In the genomic region with DNA sequence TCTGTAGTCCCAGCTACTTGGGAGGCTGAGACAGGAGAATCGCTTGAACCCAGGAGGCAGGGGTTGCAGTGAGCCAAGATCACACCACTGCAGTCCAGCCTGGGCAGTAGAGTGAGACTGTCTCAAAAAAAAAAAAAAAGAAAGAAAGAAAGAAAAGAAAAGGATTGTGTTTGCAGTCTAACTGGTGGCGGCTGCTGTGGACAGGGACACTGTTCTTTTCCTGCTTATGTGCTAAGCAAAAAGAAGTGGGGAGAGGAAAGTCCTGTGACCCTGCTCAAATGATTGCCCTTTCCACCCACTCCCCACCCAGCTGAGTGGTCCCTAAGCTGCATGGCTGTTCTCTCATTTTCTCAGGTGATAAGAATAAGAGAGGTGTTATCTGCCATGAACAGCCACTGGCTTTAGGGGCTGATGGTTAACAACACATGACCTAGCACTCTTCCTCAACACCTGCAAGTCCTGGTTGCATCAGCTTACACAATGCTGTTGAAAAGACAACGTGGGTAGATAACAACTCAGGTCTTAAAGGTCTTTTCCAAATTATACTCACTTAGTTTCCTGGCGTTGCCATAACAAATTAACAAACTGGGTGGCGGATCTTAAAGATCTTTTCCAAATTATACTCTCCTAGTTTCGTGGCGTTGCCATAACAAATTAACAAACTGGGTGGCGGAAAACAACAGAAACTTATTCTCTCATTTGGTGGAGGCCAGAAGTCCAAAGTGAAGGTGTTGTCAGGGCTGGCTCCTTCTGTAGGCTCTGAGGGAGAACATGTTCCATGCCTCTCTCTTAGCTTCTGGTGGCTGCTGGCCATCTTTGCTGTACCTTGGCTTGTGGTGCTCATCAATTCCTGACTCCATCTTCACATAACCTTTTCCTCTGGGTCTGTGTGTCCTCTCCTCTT, we compare ENCODE assay signal across 1 cellular context.
TF ChIP-seq lines count a peak whose summit lies in the region.

No MANE protein-coding gene starts in this region.

TF ChIP-seq in K562, 482 proteins besides CTCF, POLR2A, EP300 and RAD21 (continued from another document and continues in another):
- TF ChIP-seq, protein P1, sequence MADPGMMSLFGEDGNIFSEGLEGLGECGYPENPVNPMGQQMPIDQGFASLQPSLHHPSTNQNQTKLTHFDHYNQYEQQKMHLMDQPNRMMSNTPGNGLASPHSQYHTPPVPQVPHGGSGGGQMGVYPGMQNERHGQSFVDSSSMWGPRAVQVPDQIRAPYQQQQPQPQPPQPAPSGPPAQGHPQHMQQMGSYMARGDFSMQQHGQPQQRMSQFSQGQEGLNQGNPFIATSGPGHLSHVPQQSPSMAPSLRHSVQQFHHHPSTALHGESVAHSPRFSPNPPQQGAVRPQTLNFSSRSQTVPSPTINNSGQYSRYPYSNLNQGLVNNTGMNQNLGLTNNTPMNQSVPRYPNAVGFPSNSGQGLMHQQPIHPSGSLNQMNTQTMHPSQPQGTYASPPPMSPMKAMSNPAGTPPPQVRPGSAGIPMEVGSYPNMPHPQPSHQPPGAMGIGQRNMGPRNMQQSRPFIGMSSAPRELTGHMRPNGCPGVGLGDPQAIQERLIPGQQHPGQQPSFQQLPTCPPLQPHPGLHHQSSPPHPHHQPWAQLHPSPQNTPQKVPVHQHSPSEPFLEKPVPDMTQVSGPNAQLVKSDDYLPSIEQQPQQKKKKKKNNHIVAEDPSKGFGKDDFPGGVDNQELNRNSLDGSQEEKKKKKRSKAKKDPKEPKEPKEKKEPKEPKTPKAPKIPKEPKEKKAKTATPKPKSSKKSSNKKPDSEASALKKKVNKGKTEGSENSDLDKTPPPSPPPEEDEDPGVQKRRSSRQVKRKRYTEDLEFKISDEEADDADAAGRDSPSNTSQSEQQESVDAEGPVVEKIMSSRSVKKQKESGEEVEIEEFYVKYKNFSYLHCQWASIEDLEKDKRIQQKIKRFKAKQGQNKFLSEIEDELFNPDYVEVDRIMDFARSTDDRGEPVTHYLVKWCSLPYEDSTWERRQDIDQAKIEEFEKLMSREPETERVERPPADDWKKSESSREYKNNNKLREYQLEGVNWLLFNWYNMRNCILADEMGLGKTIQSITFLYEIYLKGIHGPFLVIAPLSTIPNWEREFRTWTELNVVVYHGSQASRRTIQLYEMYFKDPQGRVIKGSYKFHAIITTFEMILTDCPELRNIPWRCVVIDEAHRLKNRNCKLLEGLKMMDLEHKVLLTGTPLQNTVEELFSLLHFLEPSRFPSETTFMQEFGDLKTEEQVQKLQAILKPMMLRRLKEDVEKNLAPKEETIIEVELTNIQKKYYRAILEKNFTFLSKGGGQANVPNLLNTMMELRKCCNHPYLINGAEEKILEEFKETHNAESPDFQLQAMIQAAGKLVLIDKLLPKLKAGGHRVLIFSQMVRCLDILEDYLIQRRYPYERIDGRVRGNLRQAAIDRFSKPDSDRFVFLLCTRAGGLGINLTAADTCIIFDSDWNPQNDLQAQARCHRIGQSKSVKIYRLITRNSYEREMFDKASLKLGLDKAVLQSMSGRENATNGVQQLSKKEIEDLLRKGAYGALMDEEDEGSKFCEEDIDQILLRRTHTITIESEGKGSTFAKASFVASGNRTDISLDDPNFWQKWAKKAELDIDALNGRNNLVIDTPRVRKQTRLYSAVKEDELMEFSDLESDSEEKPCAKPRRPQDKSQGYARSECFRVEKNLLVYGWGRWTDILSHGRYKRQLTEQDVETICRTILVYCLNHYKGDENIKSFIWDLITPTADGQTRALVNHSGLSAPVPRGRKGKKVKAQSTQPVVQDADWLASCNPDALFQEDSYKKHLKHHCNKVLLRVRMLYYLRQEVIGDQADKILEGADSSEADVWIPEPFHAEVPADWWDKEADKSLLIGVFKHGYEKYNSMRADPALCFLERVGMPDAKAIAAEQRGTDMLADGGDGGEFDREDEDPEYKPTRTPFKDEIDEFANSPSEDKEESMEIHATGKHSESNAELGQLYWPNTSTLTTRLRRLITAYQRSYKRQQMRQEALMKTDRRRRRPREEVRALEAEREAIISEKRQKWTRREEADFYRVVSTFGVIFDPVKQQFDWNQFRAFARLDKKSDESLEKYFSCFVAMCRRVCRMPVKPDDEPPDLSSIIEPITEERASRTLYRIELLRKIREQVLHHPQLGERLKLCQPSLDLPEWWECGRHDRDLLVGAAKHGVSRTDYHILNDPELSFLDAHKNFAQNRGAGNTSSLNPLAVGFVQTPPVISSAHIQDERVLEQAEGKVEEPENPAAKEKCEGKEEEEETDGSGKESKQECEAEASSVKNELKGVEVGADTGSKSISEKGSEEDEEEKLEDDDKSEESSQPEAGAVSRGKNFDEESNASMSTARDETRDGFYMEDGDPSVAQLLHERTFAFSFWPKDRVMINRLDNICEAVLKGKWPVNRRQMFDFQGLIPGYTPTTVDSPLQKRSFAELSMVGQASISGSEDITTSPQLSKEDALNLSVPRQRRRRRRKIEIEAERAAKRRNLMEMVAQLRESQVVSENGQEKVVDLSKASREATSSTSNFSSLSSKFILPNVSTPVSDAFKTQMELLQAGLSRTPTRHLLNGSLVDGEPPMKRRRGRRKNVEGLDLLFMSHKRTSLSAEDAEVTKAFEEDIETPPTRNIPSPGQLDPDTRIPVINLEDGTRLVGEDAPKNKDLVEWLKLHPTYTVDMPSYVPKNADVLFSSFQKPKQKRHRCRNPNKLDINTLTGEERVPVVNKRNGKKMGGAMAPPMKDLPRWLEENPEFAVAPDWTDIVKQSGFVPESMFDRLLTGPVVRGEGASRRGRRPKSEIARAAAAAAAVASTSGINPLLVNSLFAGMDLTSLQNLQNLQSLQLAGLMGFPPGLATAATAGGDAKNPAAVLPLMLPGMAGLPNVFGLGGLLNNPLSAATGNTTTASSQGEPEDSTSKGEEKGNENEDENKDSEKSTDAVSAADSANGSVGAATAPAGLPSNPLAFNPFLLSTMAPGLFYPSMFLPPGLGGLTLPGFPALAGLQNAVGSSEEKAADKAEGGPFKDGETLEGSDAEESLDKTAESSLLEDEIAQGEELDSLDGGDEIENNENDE (IDR thresholded peaks at IDR 0.05; ENCODE audit: low read depth, low read length) = no peak
- TF ChIP-seq SLC30A9 (CRISPR knock-in tag; IDR thresholded peaks at IDR 0.05) = no peak
- TF ChIP-seq XRCC5 (IDR thresholded peaks at IDR 0.05; ENCODE audit: low read depth, low read length) = peak; percentile 75; the same call in 1 of the 2 replicates
- TF ChIP-seq ZNF583 (CRISPR knock-in tag; IDR thresholded peaks at IDR 0.05) = peak; percentile 75; the same call in 1 of the 2 replicates
- peak; percentile 90 for TF ChIP-seq JUN (IDR thresholded peaks at IDR 0.05; ENCODE audit: borderline replicate concordance, low read depth, low read length)
- peak; percentile 20; the same call in 1 of the 2 replicates for TF ChIP-seq JUN (CRISPR knock-in tag; IDR thresholded peaks at IDR 0.05; ENCODE audit: borderline replicate concordance)
- TF ChIP-seq ZNF347 (CRISPR knock-in tag; IDR thresholded peaks at IDR 0.05; ENCODE audit: low read depth) = no peak
- TF ChIP-seq, protein P2, sequence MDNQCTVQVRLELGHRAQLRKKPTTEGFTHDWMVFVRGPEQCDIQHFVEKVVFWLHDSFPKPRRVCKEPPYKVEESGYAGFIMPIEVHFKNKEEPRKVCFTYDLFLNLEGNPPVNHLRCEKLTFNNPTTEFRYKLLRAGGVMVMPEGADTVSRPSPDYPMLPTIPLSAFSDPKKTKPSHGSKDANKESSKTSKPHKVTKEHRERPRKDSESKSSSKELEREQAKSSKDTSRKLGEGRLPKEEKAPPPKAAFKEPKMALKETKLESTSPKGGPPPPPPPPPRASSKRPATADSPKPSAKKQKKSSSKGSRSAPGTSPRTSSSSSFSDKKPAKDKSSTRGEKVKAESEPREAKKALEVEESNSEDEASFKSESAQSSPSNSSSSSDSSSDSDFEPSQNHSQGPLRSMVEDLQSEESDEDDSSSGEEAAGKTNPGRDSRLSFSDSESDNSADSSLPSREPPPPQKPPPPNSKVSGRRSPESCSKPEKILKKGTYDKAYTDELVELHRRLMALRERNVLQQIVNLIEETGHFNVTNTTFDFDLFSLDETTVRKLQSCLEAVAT (IDR thresholded peaks at IDR 0.05) = peak; percentile 89 to 91; a peak in 3 of 4 replicates
- TF ChIP-seq, protein P3, sequence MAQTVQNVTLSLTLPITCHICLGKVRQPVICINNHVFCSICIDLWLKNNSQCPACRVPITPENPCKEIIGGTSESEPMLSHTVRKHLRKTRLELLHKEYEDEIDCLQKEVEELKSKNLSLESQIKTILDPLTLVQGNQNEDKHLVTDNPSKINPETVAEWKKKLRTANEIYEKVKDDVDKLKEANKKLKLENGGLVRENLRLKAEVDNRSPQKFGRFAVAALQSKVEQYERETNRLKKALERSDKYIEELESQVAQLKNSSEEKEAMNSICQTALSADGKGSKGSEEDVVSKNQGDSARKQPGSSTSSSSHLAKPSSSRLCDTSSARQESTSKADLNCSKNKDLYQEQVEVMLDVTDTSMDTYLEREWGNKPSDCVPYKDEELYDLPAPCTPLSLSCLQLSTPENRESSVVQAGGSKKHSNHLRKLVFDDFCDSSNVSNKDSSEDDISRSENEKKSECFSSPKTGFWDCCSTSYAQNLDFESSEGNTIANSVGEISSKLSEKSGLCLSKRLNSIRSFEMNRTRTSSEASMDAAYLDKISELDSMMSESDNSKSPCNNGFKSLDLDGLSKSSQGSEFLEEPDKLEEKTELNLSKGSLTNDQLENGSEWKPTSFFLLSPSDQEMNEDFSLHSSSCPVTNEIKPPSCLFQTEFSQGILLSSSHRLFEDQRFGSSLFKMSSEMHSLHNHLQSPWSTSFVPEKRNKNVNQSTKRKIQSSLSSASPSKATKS (CRISPR knock-in tag; IDR thresholded peaks at IDR 0.05) = 0 out of 2 replicates have a peak, but pooled peaks have one; percentile 58
- TF ChIP-seq, protein P4, sequence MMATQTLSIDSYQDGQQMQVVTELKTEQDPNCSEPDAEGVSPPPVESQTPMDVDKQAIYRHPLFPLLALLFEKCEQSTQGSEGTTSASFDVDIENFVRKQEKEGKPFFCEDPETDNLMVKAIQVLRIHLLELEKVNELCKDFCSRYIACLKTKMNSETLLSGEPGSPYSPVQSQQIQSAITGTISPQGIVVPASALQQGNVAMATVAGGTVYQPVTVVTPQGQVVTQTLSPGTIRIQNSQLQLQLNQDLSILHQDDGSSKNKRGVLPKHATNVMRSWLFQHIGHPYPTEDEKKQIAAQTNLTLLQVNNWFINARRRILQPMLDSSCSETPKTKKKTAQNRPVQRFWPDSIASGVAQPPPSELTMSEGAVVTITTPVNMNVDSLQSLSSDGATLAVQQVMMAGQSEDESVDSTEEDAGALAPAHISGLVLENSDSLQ (IDR thresholded peaks at IDR 0.05) = peak; percentile 47
- no peak for TF ChIP-seq BRCA1 (IDR thresholded peaks at IDR 0.05)
- TF ChIP-seq BRCA1 (CRISPR knock-in tag; IDR thresholded peaks at IDR 0.05) = no peak
- TF ChIP-seq ZNF263 (CRISPR knock-in tag; IDR thresholded peaks at IDR 0.05; ENCODE audit: borderline replicate concordance) = peak; percentile 60; the same call in 1 of the 2 replicates
- no peak for TF ChIP-seq POU5F1 (IDR thresholded peaks at IDR 0.05; ENCODE audit: borderline replicate concordance, low read depth, low read length, partially characterized antibody)
- TF ChIP-seq TAL1 (IDR thresholded peaks at IDR 0.05) = peak; percentile 100
- peak; percentile 96 for TF ChIP-seq CXXC5 (CRISPR knock-in tag; IDR thresholded peaks at IDR 0.05)
- TF ChIP-seq CBX1 (IDR thresholded peaks at IDR 0.05; ENCODE audit: low read depth) = no peak
- TF ChIP-seq ZNF197 (CRISPR knock-in tag; IDR thresholded peaks at IDR 0.05; ENCODE audit: low read depth) = peak; percentile 98
- TF ChIP-seq KDM5B (IDR thresholded peaks at IDR 0.05; ENCODE audit: insufficient replicate concordance, low read depth, low read length) = no peak
- TF ChIP-seq DNMT1 (IDR thresholded peaks at IDR 0.05) = no peak
- TF ChIP-seq HNRNPL (IDR thresholded peaks at IDR 0.05; ENCODE audit: low read depth, low read length) = no peak
- TF ChIP-seq, protein P5, sequence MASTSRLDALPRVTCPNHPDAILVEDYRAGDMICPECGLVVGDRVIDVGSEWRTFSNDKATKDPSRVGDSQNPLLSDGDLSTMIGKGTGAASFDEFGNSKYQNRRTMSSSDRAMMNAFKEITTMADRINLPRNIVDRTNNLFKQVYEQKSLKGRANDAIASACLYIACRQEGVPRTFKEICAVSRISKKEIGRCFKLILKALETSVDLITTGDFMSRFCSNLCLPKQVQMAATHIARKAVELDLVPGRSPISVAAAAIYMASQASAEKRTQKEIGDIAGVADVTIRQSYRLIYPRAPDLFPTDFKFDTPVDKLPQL (IDR thresholded peaks at IDR 0.05; ENCODE audit: extremely low read depth, insufficient read length) = no peak
- TF ChIP-seq, protein P6, sequence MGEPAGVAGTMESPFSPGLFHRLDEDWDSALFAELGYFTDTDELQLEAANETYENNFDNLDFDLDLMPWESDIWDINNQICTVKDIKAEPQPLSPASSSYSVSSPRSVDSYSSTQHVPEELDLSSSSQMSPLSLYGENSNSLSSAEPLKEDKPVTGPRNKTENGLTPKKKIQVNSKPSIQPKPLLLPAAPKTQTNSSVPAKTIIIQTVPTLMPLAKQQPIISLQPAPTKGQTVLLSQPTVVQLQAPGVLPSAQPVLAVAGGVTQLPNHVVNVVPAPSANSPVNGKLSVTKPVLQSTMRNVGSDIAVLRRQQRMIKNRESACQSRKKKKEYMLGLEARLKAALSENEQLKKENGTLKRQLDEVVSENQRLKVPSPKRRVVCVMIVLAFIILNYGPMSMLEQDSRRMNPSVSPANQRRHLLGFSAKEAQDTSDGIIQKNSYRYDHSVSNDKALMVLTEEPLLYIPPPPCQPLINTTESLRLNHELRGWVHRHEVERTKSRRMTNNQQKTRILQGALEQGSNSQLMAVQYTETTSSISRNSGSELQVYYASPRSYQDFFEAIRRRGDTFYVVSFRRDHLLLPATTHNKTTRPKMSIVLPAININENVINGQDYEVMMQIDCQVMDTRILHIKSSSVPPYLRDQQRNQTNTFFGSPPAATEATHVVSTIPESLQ (CRISPR knock-in tag; IDR thresholded peaks at IDR 0.05) = no peak
- TF ChIP-seq HLTF (IDR thresholded peaks at IDR 0.05) = peak; percentile 96
- TF ChIP-seq MCM2 (IDR thresholded peaks at IDR 0.05; ENCODE audit: low read depth) = no peak
- no peak for TF ChIP-seq ZNF699 (CRISPR knock-in tag; IDR thresholded peaks at IDR 0.05; ENCODE audit: insufficient replicate concordance)
- TF ChIP-seq, protein P7, sequence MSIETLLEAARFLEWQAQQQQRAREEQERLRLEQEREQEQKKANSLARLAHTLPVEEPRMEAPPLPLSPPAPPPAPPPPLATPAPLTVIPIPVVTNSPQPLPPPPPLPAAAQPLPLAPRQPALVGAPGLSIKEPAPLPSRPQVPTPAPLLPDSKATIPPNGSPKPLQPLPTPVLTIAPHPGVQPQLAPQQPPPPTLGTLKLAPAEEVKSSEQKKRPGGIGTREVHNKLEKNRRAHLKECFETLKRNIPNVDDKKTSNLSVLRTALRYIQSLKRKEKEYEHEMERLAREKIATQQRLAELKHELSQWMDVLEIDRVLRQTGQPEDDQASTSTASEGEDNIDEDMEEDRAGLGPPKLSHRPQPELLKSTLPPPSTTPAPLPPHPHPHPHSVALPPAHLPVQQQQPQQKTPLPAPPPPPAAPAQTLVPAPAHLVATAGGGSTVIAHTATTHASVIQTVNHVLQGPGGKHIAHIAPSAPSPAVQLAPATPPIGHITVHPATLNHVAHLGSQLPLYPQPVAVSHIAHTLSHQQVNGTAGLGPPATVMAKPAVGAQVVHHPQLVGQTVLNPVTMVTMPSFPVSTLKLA (conservative IDR thresholded peaks at IDR 0.05) = peak; percentile 77 to 90
- peak; percentile 66; the same call in 1 of the 2 replicates for TF ChIP-seq TCFL5 (CRISPR knock-in tag; conservative IDR thresholded peaks at IDR 0.05)
